Comparison of ENCODE assay signal across 1 cellular context in genomic region chr3:146827836-146828235, GRCh38.
TF ChIP-seq lines count a peak whose summit lies in the region.

No MANE protein-coding gene starts in this region.

TF ChIP-seq in HCT116, 20 proteins besides CTCF, POLR2A, EP300 and RAD21 (continued from another document):
- TF ChIP-seq REST (IDR thresholded peaks at IDR 0.05; ENCODE audit: low read depth): no peak
- no peak for TF ChIP-seq ZBTB33 (IDR thresholded peaks at IDR 0.05; ENCODE audit: extremely low read depth, insufficient replicate concordance, low read length)
